In the genomic region with DNA sequence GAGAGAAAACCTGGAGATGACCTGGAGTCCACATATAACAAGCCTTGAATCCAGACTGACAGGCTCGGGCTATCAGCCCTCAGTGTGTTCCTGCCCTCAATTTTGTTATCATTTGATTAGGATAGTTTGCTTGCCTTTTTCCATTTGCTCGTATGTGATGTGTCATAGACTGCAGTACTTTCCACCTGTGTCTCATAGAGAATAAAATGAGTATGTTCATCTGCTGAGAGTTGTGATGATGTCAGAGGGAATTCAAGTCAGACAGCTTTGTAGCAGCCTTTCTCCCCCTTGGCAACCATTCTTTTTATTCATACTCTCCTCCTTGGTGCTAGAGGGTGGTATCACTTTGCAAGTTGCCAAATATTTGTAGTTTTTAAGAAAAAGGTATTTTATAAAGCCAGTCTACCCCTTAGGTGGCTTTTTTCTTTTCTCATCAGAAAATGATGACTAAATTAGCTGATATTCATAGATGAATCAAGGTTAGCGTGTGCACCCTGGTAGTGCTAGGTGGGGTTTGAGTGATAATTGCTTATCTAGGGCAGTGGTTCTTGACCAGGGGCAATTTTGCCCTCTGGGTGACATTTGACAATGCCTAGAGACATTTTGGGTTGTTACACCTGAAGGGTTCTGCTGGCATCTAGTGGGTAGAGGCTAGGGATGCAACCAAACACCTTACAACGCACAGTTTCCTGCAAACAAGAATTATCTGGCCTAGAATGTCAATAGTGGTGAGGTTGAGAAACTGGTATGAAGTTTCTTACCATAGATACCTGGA, we compare ENCODE assay signal across 14 cellular contexts. TPM values are rescaled to one million over a fixed set of nuclear protein-coding genes. Genes with fewer than 3 reads are reported as not detected.
DNase-seq lines count a peak whose midpoint lies in the region; ATAC-seq and TF ChIP-seq lines count a peak whose summit lies in the region.
"Had no signal": no experiment of that assay in that cellular context is flagged by ENCODE, and none has a peak within 500 bp of the region (broad histone marks: within the 10 kb centered on the region; RNA-seq: fewer than 3 reads in every experiment).

No MANE protein-coding gene starts in this region.

- no peak overlapping the region for H3K4me2 ChIP-seq in OCI-LY7 (ENCODE audit: low read length)

- H3K27ac ChIP-seq in OCI-LY7 (ENCODE audit: low read depth, low read length, poor library complexity, severe bottlenecking), result no peak overlapping the region
- H3K27ac ChIP-seq: heart left ventricle had no signal

- H3K9me2 ChIP-seq in OCI-LY7 (ENCODE audit: insufficient read depth, low read length), result no peaks in the 10 kb centered on the region

- no peaks in the 10 kb centered on the region for H3K9me3 ChIP-seq in OCI-LY7 (ENCODE audit: low read length)
- H3K9me3 ChIP-seq: HAP-1, heart left ventricle had no signal

- POLR2A ChIA-PET in OCI-LY7 (lab: Charles Lee), result interaction anchor here (0.7 kb wide), 1 partner anchor 288 kb away, joined by 3 read pairs; no protein-coding TSS in a partner anchor

- H2AFZ ChIP-seq in OCI-LY7 (ENCODE audit: low read length), result no peak overlapping the region

- CTCF ChIA-PET in OCI-LY7 (lab: Charles Lee; ENCODE audit: unreplicated experiment), result no interaction called here

- H3K79me2 ChIP-seq in OCI-LY7 (ENCODE audit: insufficient read depth, low read depth, low read length), result no peaks in the 10 kb centered on the region

- no peaks in the 10 kb centered on the region for H4K20me1 ChIP-seq in OCI-LY7 (ENCODE audit: insufficient read depth, low read length)

- BruUV-seq in OCI-LY7 (replicated peaks; lab: Mats Ljungman, UMichigan), result no TSS peak

- no peak for ATAC-seq in GM19395 (IDR thresholded peaks at IDR 0.05; ENCODE audit: unreplicated experiment)
- no peak for ATAC-seq in HG03521 (IDR thresholded peaks at IDR 0.05; ENCODE audit: unreplicated experiment)
- no peak for ATAC-seq in HG03095 (IDR thresholded peaks at IDR 0.05; ENCODE audit: unreplicated experiment)
- ATAC-seq: heart left ventricle, WTC11 had no signal

- intact Hi-C loops in OCI-LY7 (cut with micrococcal nuclease; ENCODE audit: unreplicated experiment), result no loop called here

- peaks cover 6% of the 10 kb centered on the region; the same call in 1 of the 2 replicates for H3K36me3 ChIP-seq in OCI-LY7 (ENCODE audit: insufficient read depth, low read length)

- peak; percentile 22 for DNase-seq in stimulated activated CD4-positive, alpha-beta T cell treated with anti-CD3 and anti-CD28 coated beads, Interleukin-1b, Interleukin-23, amount 100 ng/mL, for 48 hours
- no peak for DNase-seq in stimulated activated CD4-positive, alpha-beta T cell treated with anti-CD3 and anti-CD28 coated beads, Interleukin-4, amount 100 ng/mL, for 1 hour
- DNase-seq in OCI-LY7 (ENCODE audit: low spot score) (peak; percentile 11), epithelial cell of esophagus (ENCODE audit: low read depth) (peak; percentile 72)
- DNase-seq: activated effector memory CD4-positive, alpha-beta T cell treated with anti-CD3 and anti-CD28 coated beads, Interleukin-2, amount 50 U/mL, for 16 hours; CD4-positive, alpha-beta memory T cell; heart left ventricle had no signal

- peaks cover 4% of the 10 kb centered on the region for H3K4me1 ChIP-seq in OCI-LY7 (ENCODE audit: insufficient read depth, low read length, poor library complexity, severe bottlenecking)

- H3K4me3 ChIP-seq in OCI-LY7 (ENCODE audit: low read depth, low read length, poor library complexity, severe bottlenecking) (no peak overlapping the region), epithelial cell of esophagus (ENCODE audit: low read length) (no peak overlapping the region)
- H3K4me3 ChIP-seq: HAP-1, heart left ventricle had no signal

- TF ChIP-seq CTCF in OCI-LY7 (conservative IDR thresholded peaks at IDR 0.05; ENCODE audit: low read length) (peak; percentile 37; the same call in 1 of the 2 replicates), epithelial cell of esophagus (IDR thresholded peaks at IDR 0.05; ENCODE audit: insufficient read depth, low read depth, low read length, missing control alignments) (peak; percentile 24)

RNA-seq across cellular contexts. Expression of a gene that starts 5.4 kb away (rescaled TPM):
- total RNA-seq in OCI-LY7 (2014; rRNA removed; shearing (Covaris generic)), result 11.7 and 14.2 TPM in 2 replicates
- total RNA-seq in OCI-LY7 (2022), result 23.4 and 25.1 TPM in 2 replicates

RNA-seq across cellular contexts. Expression of a gene that starts 36.0 kb away (rescaled TPM):
- not detected in 2 replicates for total RNA-seq in OCI-LY7 (2014; rRNA removed; shearing (Covaris generic))
- total RNA-seq in OCI-LY7 (2022), result not detected in 2 replicates
- total RNA-seq: cardiac septum; CD4-positive, alpha-beta memory T cell; endothelial cell of umbilical vein; heart left ventricle; WTC11 had no signal
